In genomic region chr2:44941551-44942234, GRCh38 we compare ENCODE assay signal across 8 cellular contexts. TPM values are rescaled to one million over a fixed set of nuclear protein-coding genes. Genes with fewer than 3 reads are reported as not detected.
A peak's percentile ranks its signal among the peaks of the same experiment; 100 is the strongest.
DNase-seq lines count a peak whose midpoint lies in the region; TF ChIP-seq lines count a peak whose summit lies in the region.

TSS of gene SIX3 (plus strand) at chr2:44941702. CDS start at chr2:44942105, 403 bp downstream.

- WGBS in mammary epithelial cell (ENCODE audit: low coverage, missing lambda C conversion rate) = 6% methylated on average over 22 of the region's 39 CpGs
- no CpG with 5 or more reads among the region's 39 CpGs for WGBS in mesendoderm (ENCODE audit: extremely low coverage, insufficient coverage, low lambda C conversion rate)
- 0 to 6% methylated on average over 1 to 39 of the region's 39 CpGs for WGBS in transverse colon (ENCODE audit: low coverage in 1 of 2), 2 donors

- no TSS peak for BruUV-seq in mammary epithelial cell (replicated peaks; lab: Mats Ljungman, UMichigan)

- peak within 1 kb of the TSS; percentile 52 for H2AFZ ChIP-seq in mammary epithelial cell (ENCODE audit: low read depth, low read length)

- dilution Hi-C loops in mammary epithelial cell (cut with HindIII; ENCODE audit: low sequenced_read_pairs) = no loop called here

- H3K4me3 Mint-ChIP-seq in HFFc6 = peak within 1 kb of the TSS; percentile 72

- no peak within 1 kb of the TSS for H2BK15ac ChIP-seq in mesendoderm (replicated peaks; ENCODE audit: low read depth)

- H3K27ac ChIP-seq in mammary epithelial cell (ENCODE audit: insufficient read depth, low read depth, low read length) = no peak within 1 kb of the TSS
- H3K27ac ChIP-seq in mesendoderm (ENCODE audit: low read depth, low read length) = no peak within 1 kb of the TSS
- no peak within 1 kb of the TSS for H3K27ac ChIP-seq in transverse colon

- intact Hi-C loops in mammary epithelial cell (cut with micrococcal nuclease) (no loop called here), transverse colon (cut with DNase I; ENCODE audit: low total_unique reads) (no loop called here)

- H3K18ac ChIP-seq in mesendoderm (ENCODE audit: low read length) = no peak within 1 kb of the TSS

- H2BK5ac ChIP-seq in mesendoderm (ENCODE audit: low read length) = no peak within 1 kb of the TSS

- peak within 1 kb of the TSS; percentile 43 for H3K56ac ChIP-seq in mesendoderm (ENCODE audit: low read length)

- H3K79me1 ChIP-seq in mesendoderm (ENCODE audit: low read length) = no peaks in the 10 kb centered on the region

- DNase-seq in SHP77 (lab: John Stamatoyannopoulos, UW) = peak; percentile 38 to 40
- DNase-seq in SHP77 treated with DMSO at 0.1 percent for 48 hours (lab: John Stamatoyannopoulos, UW) = no peak
- no peak for DNase-seq in HFFc6
- peak; percentile 80 for DNase-seq in NCI-H774 (lab: John Stamatoyannopoulos, UW)
- DNase-seq in mammary epithelial cell = peak; percentile 42
- DNase-seq in mesendoderm = peak; percentile 65
- peak; percentile 26 for DNase-seq in transverse colon
- DNase-seq in NCI-H2029 treated with DMSO at 0.1 percent for 48 hours (lab: John Stamatoyannopoulos, UW) = no peak

- H3K36me3 ChIP-seq in mammary epithelial cell (ENCODE audit: insufficient read depth, low read length) (no peaks in the 10 kb centered on the region), mesendoderm (ENCODE audit: control insufficient read depth, insufficient read depth, low read length) (no peaks in the 10 kb centered on the region), transverse colon (no peaks in the 10 kb centered on the region)

- no peak within 1 kb of the TSS for H3K4ac ChIP-seq in mesendoderm (ENCODE audit: low read depth, low read length)

- H3K36me3 Mint-ChIP-seq in HFFc6 (ENCODE audit: low read depth) = no peaks in the 10 kb centered on the region

- no peaks in the 10 kb centered on the region for H4K20me1 ChIP-seq in mammary epithelial cell (ENCODE audit: insufficient read depth, low read length)

- no peaks in the 10 kb centered on the region for H3K9me3 ChIP-seq in mammary epithelial cell (replicated peaks; ENCODE audit: insufficient read depth, low read length)
- no peaks in the 10 kb centered on the region for H3K9me3 ChIP-seq in transverse colon

- H3K4me1 Mint-ChIP-seq in HFFc6 (ENCODE audit: low read depth) = peaks cover 7% of the 10 kb centered on the region; the same call in 1 of the 2 replicates

- H2AK5ac ChIP-seq in mesendoderm (ENCODE audit: low read length) = no peak within 1 kb of the TSS

- H3K4me2 ChIP-seq in mammary epithelial cell (ENCODE audit: insufficient read depth, low read depth, low read length) (peak within 1 kb of the TSS; percentile 35), mesendoderm (ENCODE audit: low read length) (peak within 1 kb of the TSS; percentile 89)

- H3K4me1 ChIP-seq in mammary epithelial cell (ENCODE audit: insufficient read depth, low read length) (peaks cover 15% of the 10 kb centered on the region), mesendoderm (ENCODE audit: control insufficient read depth, low read depth, low read length) (peaks cover 14% of the 10 kb centered on the region), transverse colon (peaks cover 21 to 58% (median 47%) of the 10 kb centered on the region in 4 donors)

- TF ChIP-seq EP300 in transverse colon (IDR thresholded peaks at IDR 0.05; ENCODE audit: low read depth) = no peak

- H3K4me3 ChIP-seq in mammary epithelial cell (replicated peaks in 1 of 3; ENCODE audit: insufficient read depth in 1 of 3, low read depth in 2 of 3, low read length in 3 of 3) (peak within 1 kb of the TSS; percentile 0 to 34 (median 23)), mesendoderm (ENCODE audit: low read length) (no peak within 1 kb of the TSS), transverse colon (peak within 1 kb of the TSS in 3 of 4 donors; percentile 10 to 41 (median 23))

- no peaks in the 10 kb centered on the region for H3K9me3 Mint-ChIP-seq in HFFc6

- no peak within 1 kb of the TSS for H4K5ac ChIP-seq in mesendoderm (ENCODE audit: low read length)

- H2BK120ac ChIP-seq in mesendoderm (ENCODE audit: low read depth, low read length) = no peak within 1 kb of the TSS

- no peak for TF ChIP-seq POLR2A in transverse colon (IDR thresholded peaks at IDR 0.05)

- H3K9ac ChIP-seq in mammary epithelial cell (ENCODE audit: insufficient read depth, low read length) (no peak within 1 kb of the TSS), mesendoderm (ENCODE audit: low read length) (no peak within 1 kb of the TSS)

- CTCF ChIA-PET in mammary epithelial cell (lab: Charles Lee; ENCODE audit: low non-redundant PET) = no interaction called here

- no peak within 1 kb of the TSS for H3K23ac ChIP-seq in mesendoderm (ENCODE audit: low read length)

- no peak for TF ChIP-seq CTCF in HFFc6 (IDR thresholded peaks at IDR 0.05)
- no peak for TF ChIP-seq CTCF in mammary epithelial cell (conservative IDR thresholded peaks at IDR 0.05 in 1 of 2, IDR thresholded peaks at IDR 0.05 in 1 of 2; ENCODE audit: extremely low read depth in 1 of 2, insufficient read depth in 1 of 2, low read depth in 1 of 2, low read length in 2 of 2)
- no peak for TF ChIP-seq CTCF in transverse colon (IDR thresholded peaks at IDR 0.05)

- in situ Hi-C loops in mammary epithelial cell (cut with MboI; ENCODE audit: low sequenced_read_pairs in 2 of 2) (loop anchor here in 1 of 2 donors (25.0 kb wide), 1 partner anchor 904 kb away; no protein-coding TSS in a partner anchor), transverse colon (cut with MboI; ENCODE audit: low pct_ligation_motif_present in 1 of 4, low pct_unique_long_range_greater_than_20kb in 1 of 4, low sequenced_read_pairs in 3 of 4) (no loop called here)

- H3K27ac Mint-ChIP-seq in HFFc6 = no peak within 1 kb of the TSS; the same call in 1 of the 2 replicates

- H3K27me3 ChIP-seq in mammary epithelial cell (ENCODE audit: insufficient read depth, low read length) (peaks cover 73% of the 10 kb centered on the region), mesendoderm (ENCODE audit: insufficient read depth, low read length, poor library complexity) (peaks cover 38% of the 10 kb centered on the region), transverse colon (peaks cover 100% of the 10 kb centered on the region)

- no peak within 1 kb of the TSS for H4K8ac ChIP-seq in mesendoderm (ENCODE audit: low read depth, low read length)

- H3K79me2 ChIP-seq in mammary epithelial cell (ENCODE audit: insufficient read depth, low read length) (no peaks in the 10 kb centered on the region), mesendoderm (ENCODE audit: control insufficient read depth, insufficient read depth, low read length) (no peaks in the 10 kb centered on the region)

- peaks cover 83% of the 10 kb centered on the region for H3K27me3 Mint-ChIP-seq in HFFc6 (ENCODE audit: insufficient read depth)

RNA-seq across cellular contexts. Expression of gene SIX3, which starts in this region (rescaled TPM):
- not detected for total RNA-seq in HFFc6 (2021; fragmentation: NEBNext Ultra II Directional; extraction: Animal tissue kit (Norgen Biotek cat#: 25700))
- total RNA-seq in mammary epithelial cell (not detected), transverse colon (not detected)
- not detected for polyA plus RNA-seq in mammary epithelial cell
- polyA minus RNA-seq in mammary epithelial cell = not detected
- 1.3 TPM for polyA plus RNA-seq in mesendoderm (2013, experiment 1 of 2)
- 1.1 TPM for polyA plus RNA-seq in mesendoderm (2013, experiment 2 of 2)

Comparison
In these comparisons a context has a peak if more than half of its experiments do, and no peak if none do; other contexts are left out.
1. DNase-seq: peak in SHP77 (2 of 2), NCI-H774 (single experiment) and mesendoderm (single experiment); none in SHP77 treated with DMSO at 0.1 percent for 48 hours (single experiment), HFFc6 (single experiment) and NCI-H2029 treated with DMSO at 0.1 percent for 48 hours (single experiment).
2. Peak in DNase-seq, H3K4me3 ChIP-seq and H3K4me2 ChIP-seq in mammary epithelial cell; RNA of the gene not detected or under 1 TPM.
3. Peak in DNase-seq and H3K4me3 ChIP-seq in transverse colon; RNA of the gene not detected or under 1 TPM.